In genomic region chr12:22626429-22626828, GRCh38 we compare ENCODE assay signal across 8 cellular contexts. TPM values are rescaled to one million over a fixed set of nuclear protein-coding genes. Genes with fewer than 3 reads are reported as not detected.
A peak's percentile ranks its signal among the peaks of the same experiment; 100 is the strongest.
DNase-seq lines count a peak whose midpoint lies in the region; ATAC-seq, FAIRE-seq and TF ChIP-seq lines count a peak whose summit lies in the region.

No MANE protein-coding gene starts in this region.

- H3K36me3 Mint-ChIP-seq in T-helper 17 cell (ENCODE audit: low read depth), result peaks cover 5% of the 10 kb centered on the region

- peak; percentile 29 for ATAC-seq in GM18499 (IDR thresholded peaks at IDR 0.05; ENCODE audit: insufficient read depth, unreplicated experiment)
- peak; percentile 41 for ATAC-seq in HG03060 (IDR thresholded peaks at IDR 0.05; ENCODE audit: low read depth, unreplicated experiment)
- ATAC-seq in T-helper 17 cell, result peak; percentile 21
- peak in 1 of 4 donors; percentile 28 for ATAC-seq in pancreas

- peaks cover 32% of the 10 kb centered on the region for H3K4me1 Mint-ChIP-seq in T-helper 17 cell

- peak overlapping the region; percentile 100 for H3K4me3 Mint-ChIP-seq in T-helper 17 cell

- DNase-seq in T-helper 17 cell (no peak), esophagus muscularis mucosa (ENCODE audit: extremely low spot score) (no peak), pancreas (no peak), occipital lobe (lab: John Stamatoyannopoulos, UW) (no peak), NCI-H226 (no peak)

- no peak for FAIRE-seq in pancreas (lab: Jason Lieb, UNC)

- intact Hi-C loops in esophagus muscularis mucosa (cut with DNase I) (no loop called here), pancreas (cut with DNase I) (loop anchor here in 1 of 3 donors (10.0 kb wide), 1 partner anchor 82 kb away; the partner anchor contains the start of gene C2CD5)

- H3K27ac ChIP-seq in ACC112 (ENCODE audit: low read depth, low read length), result peak overlapping the region; percentile 74
- peak overlapping the region; percentile 97 to 99 (median 98) for H3K27ac ChIP-seq in esophagus muscularis mucosa (replicated peaks in 1 of 4)
- H3K27ac ChIP-seq in pancreas, result peak overlapping the region in 3 of 4 donors; percentile 97 to 99 (median 98)

- peak overlapping the region; percentile 98 for H3K27ac Mint-ChIP-seq in T-helper 17 cell

- H3K4me1 ChIP-seq in ACC112 (ENCODE audit: control insufficient read depth, insufficient read depth, low read length, unreplicated experiment) (peaks cover 21% of the 10 kb centered on the region), esophagus muscularis mucosa (peaks cover 27 to 53% (median 49%) of the 10 kb centered on the region in 4 donors), pancreas (peaks cover 2 to 42% (median 38%) of the 10 kb centered on the region in 3 donors)

- no peaks in the 10 kb centered on the region for H3K36me3 ChIP-seq in ACC112 (ENCODE audit: insufficient read depth, low read length)
- no peaks in the 10 kb centered on the region for H3K36me3 ChIP-seq in esophagus muscularis mucosa
- H3K36me3 ChIP-seq in pancreas, result no peaks in the 10 kb centered on the region

- H3K9me3 ChIP-seq in T-helper 17 cell (ENCODE audit: control insufficient read depth, low read length, poor library complexity, severe bottlenecking) (no peaks in the 10 kb centered on the region), esophagus muscularis mucosa (no peaks in the 10 kb centered on the region), pancreas (no peaks in the 10 kb centered on the region)

- TF ChIP-seq EP300 in esophagus muscularis mucosa (IDR thresholded peaks at IDR 0.05), result no peak

- WGBS in esophagus muscularis mucosa, result 20% methylated on average over 4 of the region's 4 CpGs
- 12 to 20% methylated on average over 4 of the region's 4 CpGs for WGBS in pancreas, 2 donors

- no peak for TF ChIP-seq CTCF in esophagus muscularis mucosa (IDR thresholded peaks at IDR 0.05)
- TF ChIP-seq CTCF in pancreas (IDR thresholded peaks at IDR 0.05), result no peak

- H3K27me3 ChIP-seq in ACC112 (ENCODE audit: insufficient read depth, low read length) (no peaks in the 10 kb centered on the region), esophagus muscularis mucosa (no peaks in the 10 kb centered on the region), pancreas (no peaks in the 10 kb centered on the region)

- H3K4me3 ChIP-seq in ACC112 (ENCODE audit: low read depth, low read length), result peak overlapping the region; percentile 92
- H3K4me3 ChIP-seq in esophagus muscularis mucosa, result peak overlapping the region; percentile 90 to 97 (median 94)
- peak overlapping the region in 3 of 4 donors; percentile 83 to 92 (median 92) for H3K4me3 ChIP-seq in pancreas

- H2AFZ ChIP-seq in ACC112 (ENCODE audit: low read length, unreplicated experiment), result no peak overlapping the region

- peaks cover 55% of the 10 kb centered on the region for H3K79me2 ChIP-seq in ACC112 (ENCODE audit: control insufficient read depth, insufficient read depth, low read length, unreplicated experiment)

- TF ChIP-seq POLR2A in esophagus muscularis mucosa (IDR thresholded peaks at IDR 0.05; ENCODE audit: low read depth), result no peak

- H3K27me3 Mint-ChIP-seq in T-helper 17 cell, result no peaks in the 10 kb centered on the region

RNA-seq across cellular contexts. Expression of gene ETNK1, which starts 1.5 kb away (rescaled TPM):
- total RNA-seq in T-helper 17 cell, result 10 to 100 TPM; 52.0 to 52.9 TPM
- total RNA-seq in esophagus muscularis mucosa, result 10 to 100 TPM; 17.6 to 21.2 (median 19.4) TPM
- total RNA-seq in pancreas, result 10 to 100 TPM; 17.7 to 44.7 (median 23.8) TPM
- polyA plus RNA-seq in pancreas, result 10 to 100 TPM; 14.8 to 21.0 TPM
- 182 TPM for total RNA-seq in occipital lobe
